ENCODE assay signal across 16 cellular contexts in genomic region chr6:165676435-165677068, GRCh38. TPM values are rescaled to one million over a fixed set of nuclear protein-coding genes. Genes with fewer than 3 reads are reported as not detected.
A peak's percentile ranks its signal among the peaks of the same experiment; 100 is the strongest.
DNase-seq lines count a peak whose midpoint lies in the region; ATAC-seq and TF ChIP-seq lines count a peak whose summit lies in the region.
"Had no signal": no experiment of that assay in that cellular context is flagged by ENCODE, and none has a peak within 500 bp of the region (broad histone marks: within the 10 kb centered on the region; RNA-seq: fewer than 3 reads in every experiment).

No MANE protein-coding gene starts in this region.

- H3K9me3 ChIP-seq in HEK293 (ENCODE audit: control insufficient read depth, insufficient read depth, low read depth, low read length) (no peaks in the 10 kb centered on the region), right atrium auricular region (no peaks in the 10 kb centered on the region)
- H3K9me3 ChIP-seq: adrenal gland, vagina had no signal

- peak; percentile 83 for DNase-seq in brain microvascular endothelial cell
- no peak for DNase-seq in right atrium auricular region (ENCODE audit: low spot score)
- no peak for DNase-seq in stimulated activated effector memory CD8-positive, alpha-beta T cell treated with anti-CD3 and anti-CD28 coated beads, Interleukin-12 subunit alpha, Interleukin-12 subunit beta, amount 100 ng/mL, for 72 hours (ENCODE audit: low spot score in 2 of 2)
- DNase-seq in stimulated activated CD4-positive, alpha-beta T cell treated with anti-CD3 and anti-CD28 coated beads, Interleukin-15, amount 100 ng/mL, for 24 hours: no peak
- DNase-seq in left colon: no peak
- DNase-seq in NCI-H1694 treated with DMSO at 0.1 percent for 48 hours (lab: John Stamatoyannopoulos, UW): no peak
- DNase-seq: activated CD4-positive, alpha-beta T cell treated with anti-CD3 and anti-CD28 coated beads, Interleukin-2, amount 50 U/mL, for 48 hours; adrenal gland; DMS153; NCI-H1048; small intestine; stimulated activated naive CD4-positive, alpha-beta T cell had no signal

- H3K36me3 ChIP-seq in HEK293 (ENCODE audit: control insufficient read depth in 2 of 2, insufficient read depth in 1 of 2, low read length in 2 of 2) (no peaks in the 10 kb centered on the region), brain microvascular endothelial cell (replicated peaks) (no peaks in the 10 kb centered on the region), right atrium auricular region (no peaks in the 10 kb centered on the region)
- H3K36me3 ChIP-seq: adrenal gland, vagina had no signal

- no peak overlapping the region for H3K27ac ChIP-seq in HEK293 (ENCODE audit: extremely low read depth, low read depth, low read length)
- peak overlapping the region; percentile 35 for H3K27ac ChIP-seq in brain microvascular endothelial cell
- H3K27ac ChIP-seq in right atrium auricular region: no peak overlapping the region
- H3K27ac ChIP-seq: adrenal gland, vagina had no signal

- TF ChIP-seq CTCF in HEK293 (tag by site-specific recombination; IDR thresholded peaks at IDR 0.05) (no peak), brain microvascular endothelial cell (IDR thresholded peaks at IDR 0.05; ENCODE audit: low read depth, low read length, missing control alignments) (peak; percentile 31), right atrium auricular region (IDR thresholded peaks at IDR 0.05) (peak; percentile 11 to 55)

- H3K4me3 Mint-ChIP-seq in stimulated activated effector memory CD8-positive, alpha-beta T cell treated with anti-CD3 and anti-CD28 coated beads, Interleukin-12 subunit alpha, Interleukin-12 subunit beta, amount 100 ng/mL, for 72 hours: no peak overlapping the region
- H3K4me3 Mint-ChIP-seq: activated T-helper 17 cell treated with anti-CD3 and anti-CD28 coated beads, Interleukin-2, amount 50 U/mL, for 72 hours had no signal

- CTCF ChIA-PET in HEK293 (lab: Yijun Ruan, JAX): interaction anchor here (1.0 kb wide), 1 partner anchor 11 kb away, joined by 5 read pairs; no protein-coding TSS in a partner anchor

- in situ Hi-C loops in brain microvascular endothelial cell (cut with HindIII; ENCODE audit: low pct_ligation_motif_present, low sequenced_read_pairs): no loop called here

- intact Hi-C loops in left colon (cut with DNase I, micrococcal nuclease): no loop called here

- H3K4me1 ChIP-seq in HEK293 (ENCODE audit: control insufficient read depth, insufficient read depth, low read length): peaks cover 28% of the 10 kb centered on the region
- H3K4me1 ChIP-seq in right atrium auricular region: no peaks in the 10 kb centered on the region
- H3K4me1 ChIP-seq: adrenal gland, vagina had no signal

- POLR2A ChIA-PET in HEK293 (lab: Yijun Ruan, JAX): no interaction called here

- H3K4me3 ChIP-seq in HEK293 (ENCODE audit: low read depth, low read length) (no peak overlapping the region), brain microvascular endothelial cell (ENCODE audit: low read depth, low read length) (no peak overlapping the region), right atrium auricular region (no peak overlapping the region)
- H3K4me3 ChIP-seq: adrenal gland, vagina had no signal

- peak; percentile 28 for ATAC-seq in stimulated activated effector memory CD8-positive, alpha-beta T cell treated with anti-CD3 and anti-CD28 coated beads, Interleukin-12 subunit alpha, Interleukin-12 subunit beta, amount 100 ng/mL, for 72 hours
- ATAC-seq in left colon (no peak), HG02623 (IDR thresholded peaks at IDR 0.05; ENCODE audit: unreplicated experiment) (no peak)
- ATAC-seq: activated T-helper 17 cell treated with anti-CD3 and anti-CD28 coated beads, Interleukin-2, amount 50 U/mL, for 72 hours had no signal

- H3K27ac Mint-ChIP-seq in stimulated activated effector memory CD8-positive, alpha-beta T cell treated with anti-CD3 and anti-CD28 coated beads, Interleukin-12 subunit alpha, Interleukin-12 subunit beta, amount 100 ng/mL, for 72 hours: no peak overlapping the region
- H3K27ac Mint-ChIP-seq: activated T-helper 17 cell treated with anti-CD3 and anti-CD28 coated beads, Interleukin-2, amount 50 U/mL, for 72 hours had no signal

- no peaks in the 10 kb centered on the region for H3K36me3 Mint-ChIP-seq in stimulated activated effector memory CD8-positive, alpha-beta T cell treated with anti-CD3 and anti-CD28 coated beads, Interleukin-12 subunit alpha, Interleukin-12 subunit beta, amount 100 ng/mL, for 72 hours

- H3K27me3 ChIP-seq in brain microvascular endothelial cell (replicated peaks): no peaks in the 10 kb centered on the region
- no peaks in the 10 kb centered on the region for H3K27me3 ChIP-seq in right atrium auricular region
- H3K27me3 ChIP-seq: adrenal gland, vagina had no signal

- H3K9me3 Mint-ChIP-seq in stimulated activated effector memory CD8-positive, alpha-beta T cell treated with anti-CD3 and anti-CD28 coated beads, Interleukin-12 subunit alpha, Interleukin-12 subunit beta, amount 100 ng/mL, for 72 hours: peaks cover 2% of the 10 kb centered on the region
- H3K9me3 Mint-ChIP-seq: activated T-helper 17 cell treated with anti-CD3 and anti-CD28 coated beads, Interleukin-2, amount 50 U/mL, for 72 hours had no signal

- no peaks in the 10 kb centered on the region for H3K4me1 Mint-ChIP-seq in stimulated activated effector memory CD8-positive, alpha-beta T cell treated with anti-CD3 and anti-CD28 coated beads, Interleukin-12 subunit alpha, Interleukin-12 subunit beta, amount 100 ng/mL, for 72 hours
- H3K4me1 Mint-ChIP-seq: activated T-helper 17 cell treated with anti-CD3 and anti-CD28 coated beads, Interleukin-2, amount 50 U/mL, for 72 hours had no signal

TF ChIP-seq in HEK293, 187 proteins besides CTCF, POLR2A, EP300 and RAD21:
- TF ChIP-seq ZFP3 (tag by site-specific recombination; IDR thresholded peaks at IDR 0.05; ENCODE audit: low read depth): no peak
- TF ChIP-seq ZFHX2 (tag by site-specific recombination; conservative IDR thresholded peaks at IDR 0.05): 0 out of 2 replicates have a peak, but pooled peaks have one; percentile 10

RNA-seq across cellular contexts. Expression of gene PDE10A, which starts 13.5 kb away (rescaled TPM):
- total RNA-seq in right atrium auricular region (1 to 10 TPM; 3.6 to 4.3 TPM), left colon (1 to 10 TPM in 1 of 2 donors, under 1 TPM in 1; 0.85 to 2.2 TPM)
- total RNA-seq: activated T-helper 17 cell treated with anti-CD3 and anti-CD28 coated beads, Interleukin-2, amount 50 U/mL, for 72 hours had no signal
